Comparison of ENCODE assay signal across 7 cellular contexts in the genomic region with DNA sequence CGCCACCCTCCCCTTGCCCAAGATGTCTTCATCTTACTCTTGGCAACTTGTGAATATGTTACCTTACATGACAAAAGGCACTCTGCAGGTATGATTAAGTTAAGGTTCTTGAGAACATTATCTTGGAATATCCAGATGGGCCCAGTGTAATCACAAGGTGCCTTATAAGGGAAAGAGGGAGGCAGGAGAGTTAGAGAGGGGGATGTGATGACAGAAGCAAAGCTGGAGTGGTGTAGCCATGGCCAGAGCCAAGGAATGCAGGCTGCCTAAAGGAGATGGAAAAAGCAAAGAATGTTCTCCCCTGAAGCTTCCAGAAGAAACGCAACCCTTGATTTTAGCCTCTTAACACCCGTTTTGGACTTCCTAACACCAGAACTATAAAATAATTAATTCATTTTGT.
"Had no signal": no experiment of that assay in that cellular context is flagged by ENCODE, and none has a peak within 500 bp of the region (broad histone marks: within the 10 kb centered on the region; RNA-seq: fewer than 3 reads in every experiment).

No MANE protein-coding gene starts in this region.

- FAIRE-seq: H54, HTR-8/SVneo, K562 had no signal

- H3K4me3 Mint-ChIP-seq: H9 had no signal

- DNase-seq: GOT3, H9, HCEC 1CT, IMR-90 had no signal

- H3K4me3 ChIP-seq: K562 had no signal

- H3K27ac Mint-ChIP-seq: H9 had no signal

- ATAC-seq: K562 had no signal
